In the genomic region with DNA sequence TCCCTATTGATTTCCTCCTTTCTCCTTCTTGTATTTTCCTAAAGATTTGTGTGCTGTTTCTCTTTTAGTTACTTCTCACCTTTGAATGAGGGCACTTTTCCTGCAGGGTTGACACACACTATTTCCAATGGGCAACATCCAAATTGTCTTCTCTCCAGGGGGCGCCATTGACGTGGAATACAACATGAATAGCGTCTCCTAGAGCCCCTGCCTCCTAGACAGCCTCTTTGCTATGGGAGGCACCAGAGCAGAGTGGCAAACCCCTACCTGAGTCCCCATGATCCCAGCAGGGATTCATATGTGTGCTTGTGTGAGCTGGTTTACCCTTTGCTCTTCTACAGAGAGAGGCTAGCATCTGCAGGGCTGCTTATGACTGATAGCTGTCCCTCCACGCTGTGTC, we compare ENCODE assay signal across 8 cellular contexts.
DNase-seq lines count a peak whose midpoint lies in the region; ATAC-seq and TF ChIP-seq lines count a peak whose summit lies in the region.

No MANE protein-coding gene starts in this region.

- no peak for TF ChIP-seq POLR2A in right lobe of liver (IDR thresholded peaks at IDR 0.05)

- H3K9me3 Mint-ChIP-seq in activated CD4-positive, alpha-beta T cell treated with anti-CD3 and anti-CD28 coated beads for 36 hours (ENCODE audit: low read depth), result no peaks in the 10 kb centered on the region

- no peak overlapping the region for H3K27ac ChIP-seq in right lobe of liver

- intact Hi-C loops in activated CD4-positive, alpha-beta T cell treated with anti-CD3 and anti-CD28 coated beads for 36 hours (cut with DNase I, micrococcal nuclease), result loop anchor here (1.0 to 5.0 kb wide), 2 partner anchors 121 to 406 kb away; no protein-coding TSS in a partner anchor
- intact Hi-C loops in right lobe of liver (cut with DNase I), result no loop called here

- H3K9me3 ChIP-seq in right lobe of liver, result no peaks in the 10 kb centered on the region

- no peaks in the 10 kb centered on the region for H3K4me1 Mint-ChIP-seq in activated CD4-positive, alpha-beta T cell treated with anti-CD3 and anti-CD28 coated beads for 36 hours

- POLR2A ChIA-PET in GM10248 (lab: Yijun Ruan, JAX), result no interaction called here
- POLR2A ChIA-PET in activated CD4-positive, alpha-beta T cell treated with anti-CD3 and anti-CD28 coated beads for 36 hours (lab: Charles Lee), result no interaction called here

- H3K27me3 Mint-ChIP-seq in activated CD4-positive, alpha-beta T cell treated with anti-CD3 and anti-CD28 coated beads for 36 hours, result no peaks in the 10 kb centered on the region

- no peak overlapping the region for H3K4me3 ChIP-seq in right lobe of liver

- no peaks in the 10 kb centered on the region for H3K36me3 ChIP-seq in right lobe of liver

- TF ChIP-seq CTCF in GM10248 (IDR thresholded peaks at IDR 0.05; ENCODE audit: control extremely low read depth, extremely low read depth, low read depth, missing control alignments) (peak; percentile 48), right lobe of liver (IDR thresholded peaks at IDR 0.05) (peak; percentile 40 to 53 (median 44))

- H3K36me3 Mint-ChIP-seq in activated CD4-positive, alpha-beta T cell treated with anti-CD3 and anti-CD28 coated beads for 36 hours (ENCODE audit: low read depth), result no peaks in the 10 kb centered on the region

- H3K27me3 ChIP-seq in right lobe of liver, result no peaks in the 10 kb centered on the region

- H3K4me1 ChIP-seq in right lobe of liver, result no peaks in the 10 kb centered on the region

- no peak overlapping the region for H3K27ac Mint-ChIP-seq in activated CD4-positive, alpha-beta T cell treated with anti-CD3 and anti-CD28 coated beads for 36 hours

- DNase-seq in GM10248 (ENCODE audit: extremely low spot score) (peak; percentile 52), NCI-H1694 (lab: John Stamatoyannopoulos, UW) (peak; percentile 59), dedifferentiated amniotic fluid mesenchymal stem cell (ENCODE audit: extremely low spot score) (peak; percentile 43), right lobe of liver (peak in 1 of 3 donors; percentile 28)
- DNase-seq in activated CD4-positive, alpha-beta T cell treated with anti-CD3 and anti-CD28 coated beads for 36 hours, result peak; percentile 80
- DNase-seq in stimulated activated CD8-positive, alpha-beta memory T cell treated with anti-CD3 and anti-CD28 coated beads, Interleukin-15, amount 100 ng/mL, for 24 hours (ENCODE audit: low read depth), result peak; percentile 27

- WGBS in right lobe of liver (ENCODE audit: insufficient coverage, low coverage, low lambda C conversion rate, missing lambda C conversion rate), result 10% methylated on average over 3 of the region's 4 CpGs

- peak; percentile 81 for ATAC-seq in activated CD4-positive, alpha-beta T cell treated with anti-CD3 and anti-CD28 coated beads for 36 hours
- peak; percentile 62 to 73 (median 68) for ATAC-seq in right lobe of liver
- no peak for ATAC-seq in GM19023 (IDR thresholded peaks at IDR 0.05; ENCODE audit: unreplicated experiment)
- ATAC-seq in GM19455 (IDR thresholded peaks at IDR 0.05; ENCODE audit: unreplicated experiment), result no peak

- CTCF ChIA-PET in GM10248 (lab: Yijun Ruan, JAX), result interaction anchor here (0.7 to 11.4 kb wide), 17 partner anchors 12 to 775 kb away, joined by 3 to 102 read pairs (median 4); no protein-coding TSS in a partner anchor
- CTCF ChIA-PET in activated CD4-positive, alpha-beta T cell treated with anti-CD3 and anti-CD28 coated beads for 36 hours (lab: Charles Lee), result interaction anchor here (0.6 to 5.7 kb wide), 20 partner anchors 10 to 486 kb away, joined by 3 to 45 read pairs (median 4); no protein-coding TSS in a partner anchor

- H3K4me3 Mint-ChIP-seq in activated CD4-positive, alpha-beta T cell treated with anti-CD3 and anti-CD28 coated beads for 36 hours, result no peak overlapping the region

Comparison
In these comparisons a context has a peak if more than half of its experiments do, and no peak if none do; other contexts are left out.
1. ATAC-seq: peak in activated CD4-positive, alpha-beta T cell treated with anti-CD3 and anti-CD28 coated beads for 36 hours (single experiment) and right lobe of liver (4 of 4); none in GM19023 (single experiment) and GM19455 (single experiment).
2. intact Hi-C loops: an anchor here in activated CD4-positive, alpha-beta T cell treated with anti-CD3 and anti-CD28 coated beads for 36 hours (1.0 to 5.0 kb wide); none called in right lobe of liver.